28 cellular contexts compared by ENCODE assay signal in genomic region chr16:5027575-5028235, GRCh38. TPM values are rescaled to one million over a fixed set of nuclear protein-coding genes. Genes with fewer than 3 reads are reported as not detected.
"Had no signal": no experiment of that assay in that cellular context is flagged by ENCODE, and none has a peak within 500 bp of the region (broad histone marks: within the 10 kb centered on the region; RNA-seq: fewer than 3 reads in every experiment).

No MANE protein-coding gene starts in this region.

- FAIRE-seq: small intestine, urothelium cell line had no signal

- H3K27me3 ChIP-seq: body of pancreas, colonic mucosa, esophagus muscularis mucosa, foreskin keratinocyte, heart left ventricle, left lung, ovary, sigmoid colon, stomach, suprapubic skin, tibial nerve had no signal

- H3K9me3 ChIP-seq: body of pancreas, colonic mucosa, esophagus muscularis mucosa, heart left ventricle, left lung, mucosa of descending colon, ovary, prostate gland, sigmoid colon, stomach, suprapubic skin, tibial nerve had no signal

- H3K4me3 ChIP-seq: body of pancreas, colonic mucosa, esophagus muscularis mucosa, heart left ventricle, left lung, mucosa of descending colon, ovary, prostate gland, sigmoid colon, stomach, suprapubic skin, tibial nerve had no signal

- H3K27ac Mint-ChIP-seq: activated CD4-positive, alpha-beta T cell treated with anti-CD3 and anti-CD28 coated beads for 36 hours; activated T-cell treated with anti-CD3 and anti-CD28 coated beads, Interleukin-2, amount 50 U/mL, for 72 hours; natural killer cell treated with Interleukin-12 subunit alpha and Interleukin-12 subunit beta and Interleukin-15 and Interleukin-18, amount 100 ng/mL, for 72 hours; stimulated activated effector memory CD8-positive, alpha-beta T cell treated with anti-CD3 and anti-CD28 coated beads, Interleukin-12 subunit alpha, Interleukin-12 subunit beta, amount 100 ng/mL, for 72 hours had no signal

- H3K36me3 ChIP-seq: colonic mucosa, ovary, prostate gland had no signal

- H3K4me1 ChIP-seq: foreskin keratinocyte had no signal

- H3K27me3 Mint-ChIP-seq: activated CD4-positive, alpha-beta T cell treated with anti-CD3 and anti-CD28 coated beads for 36 hours; natural killer cell treated with Interleukin-12 subunit alpha and Interleukin-12 subunit beta and Interleukin-15 and Interleukin-18, amount 100 ng/mL, for 72 hours had no signal

- DNase-seq: activated CD4-positive, alpha-beta T cell treated with anti-CD3 and anti-CD28 coated beads for 36 hours; activated CD4-positive, CD25-positive, alpha-beta regulatory T cell; activated naive CD4-positive, alpha-beta T cell; activated T-cell treated with anti-CD3 and anti-CD28 coated beads for 4 hours; activated T-cell treated with anti-CD3 and anti-CD28 coated beads, Interleukin-2, amount 50 U/mL, for 72 hours; anterior cingulate cortex; body of pancreas; colonic mucosa; foreskin keratinocyte; mucosa of descending colon; retina; sigmoid colon; small intestine; stimulated activated CD4-positive, alpha-beta T cell treated with anti-CD3 and anti-CD28 coated beads, Interleukin-4, amount 100 ng/mL, for 24 hours; stomach had no signal

- H3K36me3 Mint-ChIP-seq: activated naive CD4-positive, alpha-beta T cell treated with anti-CD3 and anti-CD28 coated beads, Interleukin-2, amount 50 U/mL, for 72 hours; natural killer cell treated with Interleukin-12 subunit alpha and Interleukin-12 subunit beta and Interleukin-15 and Interleukin-18, amount 100 ng/mL, for 72 hours had no signal

- H3K9me3 Mint-ChIP-seq: activated naive CD4-positive, alpha-beta T cell treated with anti-CD3 and anti-CD28 coated beads, Interleukin-2, amount 50 U/mL, for 72 hours; activated T-cell treated with anti-CD3 and anti-CD28 coated beads, Interleukin-2, amount 50 U/mL, for 72 hours; natural killer cell treated with Interleukin-12 subunit alpha and Interleukin-12 subunit beta and Interleukin-15 and Interleukin-18, amount 100 ng/mL, for 72 hours; stimulated activated effector memory CD8-positive, alpha-beta T cell treated with anti-CD3 and anti-CD28 coated beads, Interleukin-12 subunit alpha, Interleukin-12 subunit beta, amount 100 ng/mL, for 72 hours had no signal

- H3K4me3 Mint-ChIP-seq: activated CD4-positive, alpha-beta T cell treated with anti-CD3 and anti-CD28 coated beads for 36 hours; activated T-cell treated with anti-CD3 and anti-CD28 coated beads, Interleukin-2, amount 50 U/mL, for 72 hours; natural killer cell treated with Interleukin-12 subunit alpha and Interleukin-12 subunit beta and Interleukin-15 and Interleukin-18, amount 100 ng/mL, for 72 hours; stimulated activated effector memory CD8-positive, alpha-beta T cell treated with anti-CD3 and anti-CD28 coated beads, Interleukin-12 subunit alpha, Interleukin-12 subunit beta, amount 100 ng/mL, for 72 hours had no signal

- H3K27ac ChIP-seq: body of pancreas, colonic mucosa, esophagus muscularis mucosa, foreskin keratinocyte, heart left ventricle, left lung, ovary, prostate gland, sigmoid colon, stomach, suprapubic skin, tibial nerve had no signal

RNA-seq across cellular contexts. Expression of gene C16orf89, which starts 38.1 kb away (rescaled TPM):
- total RNA-seq: activated CD4-positive, alpha-beta T cell treated with anti-CD3 and anti-CD28 coated beads for 36 hours; activated naive CD4-positive, alpha-beta T cell treated with anti-CD3 and anti-CD28 coated beads, Interleukin-2, amount 50 U/mL, for 72 hours; activated T-cell treated with anti-CD3 and anti-CD28 coated beads, Interleukin-2, amount 50 U/mL, for 72 hours; foreskin keratinocyte; lung microvascular endothelial cell; natural killer cell treated with Interleukin-12 subunit alpha and Interleukin-12 subunit beta and Interleukin-15 and Interleukin-18, amount 100 ng/mL, for 72 hours; T-helper 1 cell treated with Interleukin-12 subunit alpha and Interleukin-12 subunit beta and Interleukin-4 antibody, amounts not matched to agents 30 ng/mL and 1 ng/mL, for 36 hours had no signal
- polyA plus RNA-seq: foreskin keratinocyte had no signal
